19 cellular contexts compared by ENCODE assay signal in the genomic region with DNA sequence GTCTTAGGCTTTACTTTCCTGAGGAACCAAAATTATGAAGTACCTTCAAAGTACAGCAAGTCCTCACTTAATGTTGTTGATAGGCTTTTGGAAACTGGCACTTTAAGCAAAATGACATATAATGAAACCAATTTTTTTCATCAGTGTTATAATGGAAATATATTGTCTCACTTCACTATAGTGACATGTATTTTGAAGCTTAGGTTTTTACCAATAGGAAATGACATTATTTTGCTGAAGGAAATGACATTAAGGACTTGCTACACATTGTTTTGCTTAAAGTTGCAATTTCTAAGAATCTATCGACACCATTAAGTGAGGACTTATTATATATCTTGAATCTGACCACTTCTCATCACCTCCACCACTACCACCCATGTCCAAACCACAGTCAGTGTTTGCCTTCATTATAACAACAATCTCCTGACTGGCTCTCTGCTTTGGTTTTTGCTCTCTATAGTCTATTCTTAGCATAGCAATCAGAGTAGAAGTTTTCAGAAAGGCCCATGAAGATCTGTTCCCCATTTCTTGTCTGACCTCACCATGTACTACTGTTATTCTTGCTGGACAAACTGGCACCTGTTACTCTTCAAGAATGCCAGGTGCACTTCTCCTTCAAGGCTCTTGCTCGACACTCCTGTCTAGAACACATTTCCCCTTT.
DNase-seq lines count a peak whose midpoint lies in the region; ATAC-seq lines count a peak whose summit lies in the region.
"Had no signal": no experiment of that assay in that cellular context is flagged by ENCODE, and none has a peak within 500 bp of the region (broad histone marks: within the 10 kb centered on the region; RNA-seq: fewer than 3 reads in every experiment).

No MANE protein-coding gene starts in this region.

- DNase-seq in RPMI8226 (peak; percentile 13), myocyte (ENCODE audit: low read depth) (peak; percentile 38), caudate nucleus (lab: John Stamatoyannopoulos, UW) (no peak), A172 (ENCODE audit: low spot score) (no peak)
- DNase-seq: CD4-positive, alpha-beta T cell; COR-L47; DMS79; GOT3; HCEC 1CT; Kasumi-1; NCI-H1048; NCI-H1436; NCI-H187 treated with DMSO at 0.1 percent for 48 hours; NK-92 treated with Interleukin-12 subunit alpha and Interleukin-12 subunit beta, amount 100 ng/mL, for 24 hours had no signal

- ATAC-seq in GM18520 (IDR thresholded peaks at IDR 0.05; ENCODE audit: unreplicated experiment): peak; percentile 57
- peak; percentile 54 for ATAC-seq in HG03175 (IDR thresholded peaks at IDR 0.05; ENCODE audit: unreplicated experiment)
- ATAC-seq in GM21737 (IDR thresholded peaks at IDR 0.05; ENCODE audit: unreplicated experiment): no peak
- ATAC-seq: Panc1, SK-N-SH treated with all-trans-retinoic acid at 6 μM for 48 hours had no signal

- H3K27ac ChIP-seq in caudate nucleus (ENCODE audit: low read depth, low read length): no peak overlapping the region

Comparison
In these comparisons a context has a peak if more than half of its experiments do, and no peak if none do; other contexts are left out.
1. DNase-seq: peak in RPMI8226 (single experiment) and myocyte (single experiment); none in caudate nucleus (0 of 61) and A172 (single experiment).